ENCODE assay signal across 18 cellular contexts in genomic region chr20:37474386-37474785, GRCh38. TPM values are rescaled to one million over a fixed set of nuclear protein-coding genes. Genes with fewer than 3 reads are reported as not detected.
DNase-seq lines count a peak whose midpoint lies in the region; ATAC-seq and TF ChIP-seq lines count a peak whose summit lies in the region.
"Had no signal": no experiment of that assay in that cellular context is flagged by ENCODE, and none has a peak within 500 bp of the region (broad histone marks: within the 10 kb centered on the region; RNA-seq: fewer than 3 reads in every experiment).

No MANE protein-coding gene starts in this region.

- H3K36me3 ChIP-seq in sigmoid colon (no peaks in the 10 kb centered on the region), hepatocyte (replicated peaks; ENCODE audit: insufficient read depth, low read depth) (no peaks in the 10 kb centered on the region), thyroid gland (no peaks in the 10 kb centered on the region)
- H3K36me3 ChIP-seq: BLaER1, HAP-1 had no signal

- H3K4me1 ChIP-seq in sigmoid colon, result no peaks in the 10 kb centered on the region
- H3K4me1 ChIP-seq in hepatocyte (ENCODE audit: insufficient read depth), result no peaks in the 10 kb centered on the region
- H3K4me1 ChIP-seq in thyroid gland, result no peaks in the 10 kb centered on the region
- H3K4me1 ChIP-seq: HAP-1 had no signal

- peaks cover 74% of the 10 kb centered on the region for H3K4me1 Mint-ChIP-seq in brain
- peaks cover 12% of the 10 kb centered on the region for H3K4me1 Mint-ChIP-seq in glutamatergic neuron (ENCODE audit: low read depth, unreplicated experiment)

- H3K4me2 ChIP-seq in hepatocyte, result no peak overlapping the region

- H3K27ac Mint-ChIP-seq in brain, result peak overlapping the region; percentile 80 to 99 (median 89)
- no peak overlapping the region for H3K27ac Mint-ChIP-seq in glutamatergic neuron (ENCODE audit: unreplicated experiment)
- H3K27ac Mint-ChIP-seq: CD8-positive, alpha-beta T cell had no signal

- H2AFZ ChIP-seq in hepatocyte, result no peak overlapping the region
- H2AFZ ChIP-seq: GM23248 had no signal

- H3K9me3 ChIP-seq in sigmoid colon (no peaks in the 10 kb centered on the region), hepatocyte (ENCODE audit: low read depth) (no peaks in the 10 kb centered on the region), thyroid gland (no peaks in the 10 kb centered on the region)
- H3K9me3 ChIP-seq: BLaER1, HAP-1 had no signal

- H3K4me3 ChIP-seq in sigmoid colon (no peak overlapping the region), hepatocyte (no peak overlapping the region), thyroid gland (replicated peaks in 1 of 3) (no peak overlapping the region)
- H3K4me3 ChIP-seq: BLaER1, GM23248, HAP-1 had no signal

- no peak for TF ChIP-seq EP300 in sigmoid colon (IDR thresholded peaks at IDR 0.05)

- H3K27ac ChIP-seq in sigmoid colon (no peak overlapping the region), hepatocyte (no peak overlapping the region), thyroid gland (no peak overlapping the region)
- H3K27ac ChIP-seq: BLaER1, GM23248 had no signal

- H3K27me3 ChIP-seq in sigmoid colon, result no peaks in the 10 kb centered on the region
- H3K27me3 ChIP-seq in hepatocyte, result no peaks in the 10 kb centered on the region
- no peaks in the 10 kb centered on the region for H3K27me3 ChIP-seq in thyroid gland
- H3K27me3 ChIP-seq: BLaER1 had no signal

- H3K79me2 ChIP-seq in hepatocyte, result no peaks in the 10 kb centered on the region

- 75 to 82% methylated on average over 4 of the region's 4 CpGs for WGBS in sigmoid colon, 2 donors
- WGBS in hepatocyte (ENCODE audit: low lambda C conversion rate, missing lambda C conversion rate), result 93% methylated on average over 4 of the region's 4 CpGs
- WGBS in thyroid gland, 2 donors, result 74 to 82% methylated on average over 4 of the region's 4 CpGs

- H3K4me3 Mint-ChIP-seq in brain (peak overlapping the region in 2 of 5 experiments; percentile 30 to 70), glutamatergic neuron (ENCODE audit: unreplicated experiment) (peak overlapping the region; percentile 30)
- H3K4me3 Mint-ChIP-seq: CD8-positive, alpha-beta T cell had no signal

- H3K9me3 Mint-ChIP-seq in brain, result peaks cover 0 to 14% (median 7%) of the 10 kb centered on the region in 5 experiments
- peaks cover 5% of the 10 kb centered on the region for H3K9me3 Mint-ChIP-seq in glutamatergic neuron (ENCODE audit: unreplicated experiment)
- H3K9me3 Mint-ChIP-seq: CD8-positive, alpha-beta T cell had no signal

- TF ChIP-seq CTCF in brain (conservative IDR thresholded peaks at IDR 0.05), result no peak
- TF ChIP-seq CTCF in glutamatergic neuron (IDR thresholded peaks at IDR 0.05; ENCODE audit: partially characterized antibody, unreplicated experiment), result no peak
- TF ChIP-seq CTCF in sigmoid colon (IDR thresholded peaks at IDR 0.05), result no peak
- TF ChIP-seq CTCF in hepatocyte (IDR thresholded peaks at IDR 0.05; ENCODE audit: poor library complexity), result no peak
- no peak for TF ChIP-seq CTCF in thyroid gland (IDR thresholded peaks at IDR 0.05)

- TF ChIP-seq POLR2A in sigmoid colon (IDR thresholded peaks at IDR 0.05) (no peak), thyroid gland (IDR thresholded peaks at IDR 0.05) (no peak)

- intact Hi-C loops in sigmoid colon (cut with DNase I), result no loop called here
- intact Hi-C loops in thyroid gland (cut with DNase I), result no loop called here

- ATAC-seq in GM18517 (IDR thresholded peaks at IDR 0.05; ENCODE audit: unreplicated experiment), result no peak
- ATAC-seq: CD8-positive, alpha-beta T cell; HepG2 had no signal

- H3K9me2 ChIP-seq in hepatocyte (replicated peaks; ENCODE audit: insufficient read depth), result no peaks in the 10 kb centered on the region

- H3K27me3 Mint-ChIP-seq in brain (peaks cover 4% of the 10 kb centered on the region), glutamatergic neuron (ENCODE audit: unreplicated experiment) (peaks cover 1% of the 10 kb centered on the region)

- H4K20me1 ChIP-seq in hepatocyte (ENCODE audit: insufficient read depth, poor library complexity, severe bottlenecking), result no peaks in the 10 kb centered on the region
- H4K20me1 ChIP-seq: BLaER1 had no signal

- H3K36me3 Mint-ChIP-seq in brain (peaks cover 9% of the 10 kb centered on the region), glutamatergic neuron (ENCODE audit: unreplicated experiment) (peaks cover 19% of the 10 kb centered on the region)
- H3K36me3 Mint-ChIP-seq: CD8-positive, alpha-beta T cell had no signal

- DNase-seq in glutamatergic neuron (no peak), sigmoid colon (peak; percentile 41), hepatocyte (ENCODE audit: low spot score) (no peak), thyroid gland (no peak), mesenteric fat pad (ENCODE audit: low spot score) (no peak)
- DNase-seq: 8988T; Calu3; CD8-positive, alpha-beta T cell; DMS79 treated with DMSO at 0.1 percent for 48 hours; GF-D8; GM23248 had no signal

RNA-seq across cellular contexts. Expression of gene NNAT, which starts 46.7 kb away (rescaled TPM):
- 26.3 TPM for polyA plus RNA-seq in brain (ENCODE audit: insufficient read depth, low read depth, low replicate concordance)
- 1,047 TPM for total RNA-seq in glutamatergic neuron (ENCODE audit: unreplicated experiment)
- total RNA-seq in sigmoid colon, result 100 to 1,000 TPM in 2 of 4 donors, 10 to 100 TPM in 2; 82.8 to 125 (median 97.2) TPM
- 10 to 100 TPM in 1 of 3 donors, 1 to 10 TPM in 1, not detected in 1; 7.8 to 20.8 TPM for polyA plus RNA-seq in sigmoid colon
- total RNA-seq in hepatocyte, result not detected in 2 replicates
- polyA plus RNA-seq in hepatocyte, result 0.43 and 1.1 TPM in 2 replicates
- total RNA-seq in thyroid gland, result 1 to 10 TPM in 3 of 4 donors, under 1 TPM in 1; 0.45 to 4.9 (median 1.6) TPM
- total RNA-seq in mesenteric fat pad, result 27.3 TPM
- total RNA-seq: A673; Calu3; CD8-positive, alpha-beta T cell; GM23248; H4; HepG2 had no signal
- polyA plus RNA-seq: HepG2 had no signal

RNA-seq across cellular contexts. Expression of gene BLCAP, which starts 53.3 kb away (rescaled TPM):
- polyA plus RNA-seq in brain (ENCODE audit: insufficient read depth, low read depth, low replicate concordance), result 201 TPM
- total RNA-seq in glutamatergic neuron (ENCODE audit: unreplicated experiment), result 97.2 TPM
- total RNA-seq in sigmoid colon, result 10 to 100 TPM; 53.1 to 68.1 (median 57.1) TPM
- polyA plus RNA-seq in sigmoid colon, result 10 to 100 TPM; 40.2 to 68.7 (median 56.5) TPM
- total RNA-seq in hepatocyte, result 71.9 TPM in 2 replicates
- polyA plus RNA-seq in hepatocyte, result 65.8 and 70.0 TPM in 2 replicates
- 10 to 100 TPM; 56.6 to 80.3 (median 64.5) TPM for total RNA-seq in thyroid gland
- 148 TPM for total RNA-seq in mesenteric fat pad
